In the genomic region with DNA sequence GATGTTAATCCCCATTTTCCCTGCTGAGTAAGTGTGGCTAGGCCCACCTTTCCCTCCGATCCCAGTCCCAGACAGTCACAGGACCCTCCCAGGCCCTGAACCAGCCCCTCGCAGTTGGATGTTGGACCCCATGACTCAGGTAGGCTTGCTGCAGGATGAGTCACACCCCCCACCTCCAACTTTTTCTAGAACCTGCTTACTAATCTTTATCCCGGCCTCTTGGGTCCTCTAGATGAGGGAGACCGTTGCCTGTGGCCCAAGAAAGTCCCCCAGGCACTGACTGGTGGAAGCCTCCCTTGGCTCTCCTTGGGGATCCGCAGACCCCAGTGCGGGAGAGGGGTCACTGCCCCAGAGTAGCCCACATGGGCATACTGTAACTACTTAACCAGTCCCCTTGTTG, we compare ENCODE assay signal across 16 cellular contexts.
DNase-seq lines count a peak whose midpoint lies in the region; ATAC-seq, FAIRE-seq and TF ChIP-seq lines count a peak whose summit lies in the region.
"Had no signal": no experiment of that assay in that cellular context is flagged by ENCODE, and none has a peak within 500 bp of the region (broad histone marks: within the 10 kb centered on the region; RNA-seq: fewer than 3 reads in every experiment).

No MANE protein-coding gene starts in this region.

- no peak overlapping the region for H3K4me2 ChIP-seq in H9 (ENCODE audit: insufficient read depth, insufficient read length, low read length)
- no peak overlapping the region for H3K4me2 ChIP-seq in K562 (ENCODE audit: insufficient read depth, low read length)
- H3K4me2 ChIP-seq: PC-9 had no signal

- H4K8ac ChIP-seq in H9 (replicated peaks; ENCODE audit: insufficient read length, low read depth, low read length) = no peak overlapping the region

- no peak overlapping the region for H3K4me3 Mint-ChIP-seq in activated CD8-positive, alpha-beta T cell treated with anti-CD3 and anti-CD28 coated beads for 36 hours
- no peak overlapping the region for H3K4me3 Mint-ChIP-seq in activated CD8-positive, alpha-beta T cell treated with anti-CD3 and anti-CD28 coated beads, Interleukin-2, amount 10 ng/mL, durations not matched to agents 7 days and 5 days
- H3K4me3 Mint-ChIP-seq in H9 = no peak overlapping the region
- no peak overlapping the region for H3K4me3 Mint-ChIP-seq in nephron

- no peak overlapping the region for H2BK120ac ChIP-seq in H9 (ENCODE audit: low read depth, low read length, poor library complexity, severe bottlenecking)

- H3K9me3 Mint-ChIP-seq in activated CD8-positive, alpha-beta T cell treated with anti-CD3 and anti-CD28 coated beads for 36 hours = no peaks in the 10 kb centered on the region
- no peaks in the 10 kb centered on the region for H3K9me3 Mint-ChIP-seq in activated CD8-positive, alpha-beta T cell treated with anti-CD3 and anti-CD28 coated beads, Interleukin-2, amount 10 ng/mL, durations not matched to agents 7 days and 5 days (ENCODE audit: insufficient read depth)
- H3K9me3 Mint-ChIP-seq in H9 (no peaks in the 10 kb centered on the region), nephron (no peaks in the 10 kb centered on the region)
- H3K9me3 Mint-ChIP-seq: CD4-positive, alpha-beta memory T cell had no signal

- H3K23me2 ChIP-seq in H9 (ENCODE audit: insufficient read length, low read depth, low read length, poor library complexity, severe bottlenecking) = no peaks in the 10 kb centered on the region

- no peak overlapping the region for H3K4ac ChIP-seq in H9 (ENCODE audit: low read depth, low read length)

- H3K4me1 ChIP-seq in H9 (ENCODE audit: insufficient read depth, low read length) (no peaks in the 10 kb centered on the region), K562 (replicated peaks in 1 of 2; ENCODE audit: control insufficient read depth in 2 of 2, insufficient read depth in 2 of 2, low read length in 2 of 2) (peaks cover 13 to 28% of the 10 kb centered on the region in 2 experiments; a peak in 4 of 5 replicates)

- no peak overlapping the region for H3K56ac ChIP-seq in H9 (ENCODE audit: insufficient read length, low read depth, low read length)

- H2BK20ac ChIP-seq in H9 (ENCODE audit: low read depth, low read length, poor library complexity, severe bottlenecking) = no peak overlapping the region

- H3K36me3 Mint-ChIP-seq in activated CD8-positive, alpha-beta T cell treated with anti-CD3 and anti-CD28 coated beads for 36 hours (ENCODE audit: low read depth) = no peaks in the 10 kb centered on the region
- no peaks in the 10 kb centered on the region for H3K36me3 Mint-ChIP-seq in activated CD8-positive, alpha-beta T cell treated with anti-CD3 and anti-CD28 coated beads, Interleukin-2, amount 10 ng/mL, durations not matched to agents 7 days and 5 days (ENCODE audit: low read depth)
- H3K36me3 Mint-ChIP-seq in H9 (ENCODE audit: insufficient read depth in 1 of 3, low read depth in 3 of 3) (no peaks in the 10 kb centered on the region; a peak in 1 of 7 replicates), nephron (ENCODE audit: low read depth) (peaks cover 15% of the 10 kb centered on the region)
- H3K36me3 Mint-ChIP-seq: CD4-positive, alpha-beta memory T cell had no signal

- no peak overlapping the region for H2BK15ac ChIP-seq in H9 (ENCODE audit: low read depth, low read length)

- H2AFZ ChIP-seq in H9 (ENCODE audit: low read length) (no peak overlapping the region), K562 (ENCODE audit: low read depth, low read length) (no peak overlapping the region)
- H2AFZ ChIP-seq: PC-9 had no signal

- no peaks in the 10 kb centered on the region for H3K36me3 ChIP-seq in K562 (ENCODE audit: control insufficient read depth, insufficient read depth, low read length)
- H3K36me3 ChIP-seq: adrenal gland had no signal

- TF ChIP-seq POLR2A in K562 (conservative IDR thresholded peaks at IDR 0.05) = no peak
- no peak for TF ChIP-seq POLR2A in GM12892 (IDR thresholded peaks at IDR 0.05; ENCODE audit: low read depth, low read length)

- no peaks in the 10 kb centered on the region for H3K9me1 ChIP-seq in K562 (ENCODE audit: control insufficient read depth, insufficient read depth, low read length)

- ATAC-seq in activated CD8-positive, alpha-beta T cell treated with anti-CD3 and anti-CD28 coated beads for 36 hours = peak; percentile 65
- ATAC-seq in activated CD8-positive, alpha-beta T cell treated with anti-CD3 and anti-CD28 coated beads, Interleukin-2, amount 10 ng/mL, durations not matched to agents 7 days and 5 days = no peak
- no peak for ATAC-seq in K562
- ATAC-seq in GM21723 (IDR thresholded peaks at IDR 0.05; ENCODE audit: unreplicated experiment) = no peak

- peak overlapping the region; percentile 50 for H3K27ac Mint-ChIP-seq in activated CD8-positive, alpha-beta T cell treated with anti-CD3 and anti-CD28 coated beads for 36 hours
- H3K27ac Mint-ChIP-seq in activated CD8-positive, alpha-beta T cell treated with anti-CD3 and anti-CD28 coated beads, Interleukin-2, amount 10 ng/mL, durations not matched to agents 7 days and 5 days = no peak overlapping the region
- H3K27ac Mint-ChIP-seq in H9 = peak overlapping the region in 2 of 3 experiments; percentile 39 to 53; a peak in 1 of 7 replicates
- peak overlapping the region; percentile 59 to 99 (median 94) for H3K27ac Mint-ChIP-seq in nephron

- H4K91ac ChIP-seq in H9 (ENCODE audit: insufficient read length, low read depth, low read length) = no peak overlapping the region

- H3K9me3 ChIP-seq in H9 (ENCODE audit: control insufficient read depth, low read depth, low read length) (no peaks in the 10 kb centered on the region), K562 (replicated peaks; ENCODE audit: control insufficient read depth, insufficient read depth, low read depth, low read length) (no peaks in the 10 kb centered on the region)
- H3K9me3 ChIP-seq: adrenal gland had no signal

- POLR2A ChIA-PET in activated CD8-positive, alpha-beta T cell treated with anti-CD3 and anti-CD28 coated beads for 36 hours (lab: Charles Lee) = no interaction called here
- POLR2A ChIA-PET in activated CD8-positive, alpha-beta T cell treated with anti-CD3 and anti-CD28 coated beads, Interleukin-2, amount 10 ng/mL, durations not matched to agents 7 days and 5 days (lab: Charles Lee) = no interaction called here
- POLR2A ChIA-PET in K562 (lab: Yijun Ruan, JAX) = no interaction called here

- no peak overlapping the region for H4K5ac ChIP-seq in H9 (ENCODE audit: insufficient read length, low read depth, low read length)

- no peak for TF ChIP-seq EP300 in K562 (IDR thresholded peaks at IDR 0.05; ENCODE audit: low read length)

- no peaks in the 10 kb centered on the region for H3K27me3 Mint-ChIP-seq in activated CD8-positive, alpha-beta T cell treated with anti-CD3 and anti-CD28 coated beads for 36 hours
- no peaks in the 10 kb centered on the region for H3K27me3 Mint-ChIP-seq in activated CD8-positive, alpha-beta T cell treated with anti-CD3 and anti-CD28 coated beads, Interleukin-2, amount 10 ng/mL, durations not matched to agents 7 days and 5 days (ENCODE audit: low read depth)
- H3K27me3 Mint-ChIP-seq in H9 (ENCODE audit: low read depth) = peaks cover 6% of the 10 kb centered on the region; the same call in 1 of the 2 replicates
- H3K27me3 Mint-ChIP-seq in nephron (ENCODE audit: low read depth) = no peaks in the 10 kb centered on the region
- H3K27me3 Mint-ChIP-seq: CD4-positive, alpha-beta memory T cell had no signal

- peaks cover 41% of the 10 kb centered on the region for H3K4me1 Mint-ChIP-seq in activated CD8-positive, alpha-beta T cell treated with anti-CD3 and anti-CD28 coated beads for 36 hours (ENCODE audit: low read depth)
- peaks cover 63% of the 10 kb centered on the region for H3K4me1 Mint-ChIP-seq in activated CD8-positive, alpha-beta T cell treated with anti-CD3 and anti-CD28 coated beads, Interleukin-2, amount 10 ng/mL, durations not matched to agents 7 days and 5 days (ENCODE audit: low read depth)
- H3K4me1 Mint-ChIP-seq in H9 (peaks cover 34 to 37% of the 10 kb centered on the region in 2 experiments), nephron (peaks cover 75% of the 10 kb centered on the region)

- no CpG with 5 or more reads among the region's 6 CpGs for WGBS in H9 (ENCODE audit: extremely low coverage, insufficient read length, low lambda C conversion rate)
- 81% methylated on average over 6 of the region's 6 CpGs for WGBS in K562 (ENCODE audit: insufficient coverage, low coverage, missing lambda C conversion rate)

- CTCF ChIA-PET in activated CD8-positive, alpha-beta T cell treated with anti-CD3 and anti-CD28 coated beads for 36 hours (lab: Charles Lee) = no interaction called here
- CTCF ChIA-PET in activated CD8-positive, alpha-beta T cell treated with anti-CD3 and anti-CD28 coated beads, Interleukin-2, amount 10 ng/mL, durations not matched to agents 7 days and 5 days (lab: Charles Lee) = no interaction called here
- CTCF ChIA-PET in K562 (lab: Yijun Ruan, JAX; ENCODE audit: low intra/inter-chr PET ratio) = no interaction called here

- H2AK5ac ChIP-seq in H9 (ENCODE audit: insufficient read length, low read length) = no peak overlapping the region

- no TSS peak for BruUV-seq in K562 (replicated peaks; lab: Mats Ljungman, UMichigan)

- H2BK5ac ChIP-seq in H9 (ENCODE audit: insufficient read length, low read length) = no peak overlapping the region

- in situ Hi-C loops in K562 (cut with MboI) = no loop called here

- H3K4me3 ChIP-seq in K562 = no peak overlapping the region
- H3K4me3 ChIP-seq: adrenal gland, PC-9 had no signal

- H3K27me3 ChIP-seq in H9 (ENCODE audit: insufficient read depth, low read length) = no peaks in the 10 kb centered on the region
- H3K27me3 ChIP-seq in K562 (ENCODE audit: control insufficient read depth in 2 of 2, insufficient read depth in 2 of 2, low read length in 2 of 2) = no peaks in the 10 kb centered on the region
- H3K27me3 ChIP-seq: adrenal gland had no signal

- no peak overlapping the region for H3K27ac ChIP-seq in H9 (ENCODE audit: insufficient read length, low read depth, low read length)
- no peak overlapping the region for H3K27ac ChIP-seq in K562 (ENCODE audit: extremely low read depth, low read depth, low read length)
- H3K27ac ChIP-seq: PC-9 had no signal

- H3K9ac ChIP-seq in H9 (ENCODE audit: extremely low read depth, insufficient read length, low read length) (no peak overlapping the region), K562 (ENCODE audit: insufficient read depth in 1 of 2, low read depth in 2 of 2, low read length in 2 of 2) (no peak overlapping the region)

- H4K20me1 ChIP-seq in H9 (ENCODE audit: control insufficient read depth, insufficient read depth, insufficient read length) (no peaks in the 10 kb centered on the region), K562 (replicated peaks; ENCODE audit: control insufficient read depth, insufficient read depth, low read length) (no peaks in the 10 kb centered on the region)

- peak; percentile 54 for DNase-seq in activated CD8-positive, alpha-beta T cell treated with anti-CD3 and anti-CD28 coated beads for 36 hours
- no peak for DNase-seq in activated CD8-positive, alpha-beta T cell treated with anti-CD3 and anti-CD28 coated beads, Interleukin-2, amount 10 ng/mL, durations not matched to agents 7 days and 5 days
- DNase-seq in H9 (no peak), K562 (ENCODE audit: extremely low read depth in 1 of 4, low spot score in 3 of 4) (peak in 1 of 4 experiments; percentile 25), HPDE6-E6E7 (ENCODE audit: extremely low spot score) (no peak), GM12892 (ENCODE audit: insufficient read length) (no peak)
- DNase-seq: activated CD8-positive, alpha-beta memory T cell treated with anti-CD3 and anti-CD28 coated beads, Interleukin-2, amount 50 U/mL, for 48 hours; CD4-positive, alpha-beta memory T cell; DND-41; foreskin fibroblast; NCI-H2081 treated with DMSO at 0.1 percent for 48 hours; NCI-H526 treated with DMSO at 0.1 percent for 48 hours; PC-9 had no signal

- no peak for TF ChIP-seq RAD21 in K562 (CRISPR knock-in tag; conservative IDR thresholded peaks at IDR 0.05 in 1 of 2, IDR thresholded peaks at IDR 0.05 in 1 of 2)

- FAIRE-seq in K562 (lab: Jason Lieb, UNC) (no peak), GM12892 (lab: Jason Lieb, UNC) (no peak)

- H3K14ac ChIP-seq in H9 (ENCODE audit: insufficient read depth, low read length) = no peak overlapping the region

- no peak overlapping the region for H3K23ac ChIP-seq in H9 (ENCODE audit: insufficient read length, low read depth, low read length)

- H3K79me1 ChIP-seq in H9 (ENCODE audit: insufficient read depth, low read depth, low read length, poor library complexity, severe bottlenecking) = no peaks in the 10 kb centered on the region

- H2BK12ac ChIP-seq in H9 (ENCODE audit: insufficient read length, low read depth, low read length) = no peak overlapping the region

- intact Hi-C loops in activated CD8-positive, alpha-beta T cell treated with anti-CD3 and anti-CD28 coated beads for 36 hours (cut with micrococcal nuclease) = no loop called here
- intact Hi-C loops in K562 (cut with micrococcal nuclease) = no loop called here

- H3T11ph ChIP-seq in H9 (ENCODE audit: low read length) = no peak overlapping the region

- H3K18ac ChIP-seq in H9 (ENCODE audit: insufficient read length, low read depth, low read length) = no peak overlapping the region

- TF ChIP-seq CTCF in activated CD8-positive, alpha-beta T cell treated with anti-CD3 and anti-CD28 coated beads for 36 hours (IDR thresholded peaks at IDR 0.05) = no peak
- no peak for TF ChIP-seq CTCF in H9 (conservative IDR thresholded peaks at IDR 0.05)
- no peak for TF ChIP-seq CTCF in K562 (IDR thresholded peaks at IDR 0.05 in 2 of 3, conservative IDR thresholded peaks at IDR 0.05 in 1 of 3; ENCODE audit: insufficient read depth in 2 of 3, low read depth in 1 of 3, low read length in 3 of 3)
- no peak for TF ChIP-seq CTCF in nephron (IDR thresholded peaks at IDR 0.05; ENCODE audit: unreplicated experiment in 3 of 3)

- H3K79me2 ChIP-seq in H9 (ENCODE audit: insufficient read depth, low read length) = no peaks in the 10 kb centered on the region
- no peaks in the 10 kb centered on the region for H3K79me2 ChIP-seq in K562 (ENCODE audit: control insufficient read depth, insufficient read depth, low read length)
